Comparison of ENCODE assay signal across 35 cellular contexts in genomic region chr6:138614151-138614550, GRCh38.
"Had no signal": no experiment of that assay in that cellular context is flagged by ENCODE, and none has a peak within 500 bp of the region (broad histone marks: within the 10 kb centered on the region; RNA-seq: fewer than 3 reads in every experiment).

No MANE protein-coding gene starts in this region.

- H3K4me3 ChIP-seq: adrenal gland, breast epithelium, cardiac muscle cell had no signal

- ATAC-seq: activated CD4-positive, alpha-beta T cell treated with anti-CD3 and anti-CD28 coated beads for 36 hours; activated CD4-positive, CD25-positive, alpha-beta regulatory T cell treated with anti-CD3 and anti-CD28 coated beads, Interleukin-2, amount 50 U/mL, for 24 hours; activated CD8-positive, alpha-beta T cell treated with anti-CD3 and anti-CD28 coated beads, Interleukin-2, amount 10 ng/mL, durations not matched to agents 7 days and 5 days; activated naive CD4-positive, alpha-beta T cell treated with anti-CD3 and anti-CD28 coated beads, Interleukin-2, amount 50 U/mL, for 72 hours; activated T-cell treated with anti-CD3 and anti-CD28 coated beads, Interleukin-2, amount 50 U/mL, for 4 hours; activated T-cell treated with anti-CD3 and anti-CD28 coated beads, Interleukin-2, amount 50 U/mL, for 72 hours; activated T-helper 17 cell treated with anti-CD3 and anti-CD28 coated beads, Interleukin-2, amount 50 U/mL, for 72 hours had no signal

- H3K4me1 ChIP-seq: adrenal gland, breast epithelium had no signal

- H3K9me3 ChIP-seq: adrenal gland, breast epithelium had no signal

- FAIRE-seq: TTC549 had no signal

- H3K36me3 ChIP-seq: adrenal gland, brain microvascular endothelial cell, breast epithelium, cardiac muscle cell had no signal

- DNase-seq: activated CD4-positive, alpha-beta memory T cell treated with anti-CD3 and anti-CD28 coated beads, Interleukin-2, amount 10 ng/mL, durations not matched to agents 7 days and 5 days; activated CD4-positive, alpha-beta T cell treated with anti-CD3 and anti-CD28 coated beads for 1 hour; activated CD4-positive, alpha-beta T cell treated with anti-CD3 and anti-CD28 coated beads for 36 hours; activated CD4-positive, alpha-beta T cell treated with anti-CD3 and anti-CD28 coated beads for 48 hours; activated CD4-positive, alpha-beta T cell treated with anti-CD3 and anti-CD28 coated beads, Interleukin-2, amount 10 ng/mL, durations not matched to agents 7 days and 5 days; activated CD4-positive, alpha-beta T cell treated with anti-CD3 and anti-CD28 coated beads, Interleukin-2, amount 50 U/mL, for 48 hours; activated CD4-positive, CD25-positive, alpha-beta regulatory T cell; activated CD8-positive, alpha-beta memory T cell treated with anti-CD3 and anti-CD28 coated beads, Interleukin-2, amount 50 U/mL, for 4 hours; activated CD8-positive, alpha-beta T cell treated with anti-CD3 and anti-CD28 coated beads, Interleukin-2, amount 10 ng/mL, durations not matched to agents 7 days and 5 days; activated effector memory CD4-positive, alpha-beta T cell treated with anti-CD3 and anti-CD28 coated beads, Interleukin-2, amount 50 U/mL, for 16 hours; activated gamma-delta T cell treated with Interleukin-2 at 50 U/mL for 16 hours; activated naive CD4-positive, alpha-beta T cell; activated naive CD4-positive, alpha-beta T cell treated with anti-CD3 and anti-CD28 coated beads for 36 hours; activated naive CD4-positive, alpha-beta T cell treated with anti-CD3 and anti-CD28 coated beads, Interleukin-2, amount 50 U/mL, for 16 hours; activated naive CD8-positive, alpha-beta T cell treated with anti-CD3 and anti-CD28 coated beads for 36 hours; activated T-cell treated with anti-CD3 and anti-CD28 coated beads for 4 hours; activated T-cell treated with anti-CD3 and anti-CD28 coated beads, Interleukin-2, amount 50 U/mL, for 1 hour; activated T-cell treated with anti-CD3 and anti-CD28 coated beads, Interleukin-2, amount 50 U/mL, for 4 hours; activated T-cell treated with anti-CD3 and anti-CD28 coated beads, Interleukin-2, amount 50 U/mL, for 72 hours; adrenal gland; amniotic stem cell; aorta; brain microvascular endothelial cell; caudate nucleus; cerebellar nuclear complex; T-helper 1 cell; T-helper 2 cell; T-helper 9 cell had no signal

- H3K27me3 ChIP-seq: adrenal gland, brain microvascular endothelial cell, breast epithelium, cardiac muscle cell had no signal

- H3K27ac ChIP-seq: adrenal gland, brain microvascular endothelial cell, breast epithelium, cardiac muscle cell, VCaP had no signal
